Comparison of ENCODE assay signal across 8 cellular contexts in genomic region chr6:100001915-100002388, GRCh38. TPM values are rescaled to one million over a fixed set of nuclear protein-coding genes. Genes with fewer than 3 reads are reported as not detected.
DNase-seq lines count a peak whose midpoint lies in the region; ATAC-seq and TF ChIP-seq lines count a peak whose summit lies in the region.

No MANE protein-coding gene starts in this region.

- no peaks in the 10 kb centered on the region for H3K9me3 Mint-ChIP-seq in nephron

- no peaks in the 10 kb centered on the region for H3K4me1 ChIP-seq in esophagus muscularis mucosa
- H3K4me1 ChIP-seq in upper lobe of right lung = no peaks in the 10 kb centered on the region

- H3K27me3 ChIP-seq in esophagus muscularis mucosa (peaks cover 0 to 12% (median 0%) of the 10 kb centered on the region in 4 donors), upper lobe of right lung (peaks cover 7% of the 10 kb centered on the region)

- no peaks in the 10 kb centered on the region for H3K36me3 Mint-ChIP-seq in nephron (ENCODE audit: low read depth)

- no peak for TF ChIP-seq EP300 in esophagus muscularis mucosa (IDR thresholded peaks at IDR 0.05)

- no peak overlapping the region for H3K27ac ChIP-seq in esophagus muscularis mucosa (replicated peaks in 1 of 4)
- H3K27ac ChIP-seq in upper lobe of right lung = no peak overlapping the region

- no peaks in the 10 kb centered on the region for H3K4me1 Mint-ChIP-seq in nephron

- H3K36me3 ChIP-seq in esophagus muscularis mucosa (no peaks in the 10 kb centered on the region), upper lobe of right lung (no peaks in the 10 kb centered on the region)

- WGBS in esophagus muscularis mucosa = 16% methylated on average over 3 of the region's 3 CpGs

- H3K4me3 ChIP-seq in esophagus muscularis mucosa (no peak overlapping the region), upper lobe of right lung (no peak overlapping the region)

- no peak overlapping the region for H3K27ac Mint-ChIP-seq in nephron

- H3K9me3 ChIP-seq in esophagus muscularis mucosa = no peaks in the 10 kb centered on the region
- no peaks in the 10 kb centered on the region for H3K9me3 ChIP-seq in upper lobe of right lung

- intact Hi-C loops in esophagus muscularis mucosa (cut with DNase I) = loop anchor here (1.0 kb wide), 1 partner anchor 97 kb away; no protein-coding TSS in a partner anchor
- intact Hi-C loops in upper lobe of right lung (cut with DNase I) = no loop called here

- TF ChIP-seq CTCF in esophagus muscularis mucosa (IDR thresholded peaks at IDR 0.05) = peak; percentile 77 to 93 (median 89)
- TF ChIP-seq CTCF in nephron (IDR thresholded peaks at IDR 0.05; ENCODE audit: unreplicated experiment in 3 of 3) = peak; percentile 88 to 91 (median 90)
- TF ChIP-seq CTCF in upper lobe of right lung (IDR thresholded peaks at IDR 0.05) = peak; percentile 91

- TF ChIP-seq POLR2A in esophagus muscularis mucosa (IDR thresholded peaks at IDR 0.05; ENCODE audit: low read depth) = no peak

- ATAC-seq in GM19438 (IDR thresholded peaks at IDR 0.05; ENCODE audit: low read depth, unreplicated experiment) (peak; percentile 86), HG03378 (IDR thresholded peaks at IDR 0.05; ENCODE audit: unreplicated experiment) (peak; percentile 93), upper lobe of right lung (peak; percentile 97)

- H3K4me3 Mint-ChIP-seq in nephron = no peak overlapping the region

- H3K27me3 Mint-ChIP-seq in nephron (ENCODE audit: low read depth) = peaks cover 30% of the 10 kb centered on the region

- DNase-seq in DMS 273 (lab: John Stamatoyannopoulos, UW; ENCODE audit: unreplicated experiment) (peak; percentile 71), NCI-H345 (lab: John Stamatoyannopoulos, UW) (peak; percentile 63), esophagus muscularis mucosa (ENCODE audit: extremely low spot score) (no peak), upper lobe of right lung (peak; percentile 66)
- DNase-seq in activated CD4-positive, alpha-beta T cell treated with anti-CD3 and anti-CD28 coated beads, Interleukin-2, amount 50 U/mL, for 24 hours (ENCODE audit: low read depth in 1 of 2, low spot score in 1 of 2) = peak; percentile 3 to 17

RNA-seq across cellular contexts. Expression of gene MCHR2, which starts 7.9 kb away (rescaled TPM):
- total RNA-seq in esophagus muscularis mucosa = not detected
- total RNA-seq in upper lobe of right lung = not detected
